ENCODE assay signal across 25 cellular contexts in the genomic region with DNA sequence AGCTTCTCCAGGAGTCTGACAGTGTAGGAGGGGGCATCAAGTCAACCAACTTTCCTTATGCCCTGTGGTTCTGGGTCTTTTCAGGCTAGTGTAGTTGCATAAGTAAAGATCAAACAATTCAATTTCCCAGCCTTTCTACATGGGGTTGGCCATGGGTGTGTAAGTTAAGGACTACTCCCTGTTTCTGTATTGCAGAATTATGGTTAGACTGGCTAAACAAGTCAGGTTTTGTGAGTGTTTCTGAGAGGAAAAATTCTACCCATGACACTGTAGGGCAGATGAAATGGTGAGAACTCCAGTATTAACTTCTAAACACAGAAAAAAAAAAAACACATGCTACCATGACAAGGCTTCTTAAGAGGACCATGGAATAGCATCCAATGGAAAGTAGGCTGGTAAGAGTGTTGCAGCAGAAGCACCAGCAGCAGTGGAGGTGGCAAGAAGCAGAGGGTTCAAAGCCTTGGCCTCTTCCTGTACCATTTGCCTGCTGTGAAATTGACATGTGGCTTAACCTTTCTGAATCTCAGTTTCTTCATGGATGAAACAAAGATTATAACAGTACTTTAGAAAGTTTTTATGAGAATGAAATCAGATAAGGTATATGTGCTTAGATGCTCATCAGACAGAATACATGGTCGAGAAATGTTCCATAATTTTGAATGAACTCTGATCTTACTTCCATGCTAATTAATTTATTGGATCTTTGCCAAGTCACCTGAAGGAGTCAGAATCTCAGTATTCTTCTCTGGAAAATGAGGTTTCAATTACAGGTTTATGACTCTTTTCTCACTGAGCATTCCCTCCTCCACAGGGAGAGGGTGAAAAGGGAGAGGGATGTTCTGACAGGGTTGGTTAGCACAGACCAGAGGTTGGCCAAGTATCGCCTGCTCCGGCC. TPM values are rescaled to one million over a fixed set of nuclear protein-coding genes. Genes with fewer than 3 reads are reported as not detected.
DNase-seq lines count a peak whose midpoint lies in the region; ATAC-seq and TF ChIP-seq lines count a peak whose summit lies in the region.
"Had no signal": no experiment of that assay in that cellular context is flagged by ENCODE, and none has a peak within 500 bp of the region (broad histone marks: within the 10 kb centered on the region; RNA-seq: fewer than 3 reads in every experiment).

No MANE protein-coding gene starts in this region.

- H3K36me3 ChIP-seq in KOPT-K1 (ENCODE audit: insufficient read depth, low read length) (no peaks in the 10 kb centered on the region), osteoblast (ENCODE audit: insufficient read depth, low read length) (no peaks in the 10 kb centered on the region), ascending aorta (no peaks in the 10 kb centered on the region)
- H3K36me3 ChIP-seq: BLaER1 treated with 17β-estradiol and CSF1 and Interleukin-3, amounts not matched to agents 10 nM and 100 nM; uterus had no signal

- H3K4me1 Mint-ChIP-seq in immature natural killer cell, result no peaks in the 10 kb centered on the region
- H3K4me1 Mint-ChIP-seq: activated B cell treated with CpG ODN at 0.5 μM for 24 hours; activated naive CD4-positive, alpha-beta T cell treated with anti-CD3 and anti-CD28 coated beads, Interleukin-2, amount 50 U/mL, for 24 hours had no signal

- H2AFZ ChIP-seq in osteoblast (ENCODE audit: low read length), result no peak overlapping the region

- DNase-seq in activated naive CD4-positive, alpha-beta T cell treated with anti-CD3 and anti-CD28 coated beads, Interleukin-2, amount 50 U/mL, for 72 hours (ENCODE audit: low spot score in 2 of 2), result no peak
- DNase-seq in activated naive CD4-positive, alpha-beta T cell (lab: John Stamatoyannopoulos, UW), result no peak
- DNase-seq in DMS153 (lab: John Stamatoyannopoulos, UW), result no peak
- no peak for DNase-seq in osteoblast (ENCODE audit: insufficient read length, low spot score, missing footprints)
- no peak for DNase-seq in ascending aorta (ENCODE audit: low spot score in 2 of 2)
- no peak for DNase-seq in immature natural killer cell
- DNase-seq: activated B cell treated with CpG ODN at 0.5 μM for 24 hours; activated T-cell treated with anti-CD3 and anti-CD28 coated beads, Interleukin-2, amount 50 U/mL, for 48 hours; H7; hippocampal formation; islet precursor cell; NCI-H1092 treated with DMSO at 0.1 percent for 48 hours; NCI-H2029 treated with DMSO at 0.1 percent for 48 hours; NCI-H510A treated with DMSO at 0.1 percent for 48 hours; nucleus accumbens; stimulated activated CD4-positive, alpha-beta T cell treated with anti-CD3 and anti-CD28 coated beads, Interleukin-12 subunit alpha, Interleukin-12 subunit beta, amount 100 ng/mL, for 4 hours; T-helper 9 cell; uterus had no signal

- no peak overlapping the region for H3K27ac Mint-ChIP-seq in activated naive CD4-positive, alpha-beta T cell treated with anti-CD3 and anti-CD28 coated beads, Interleukin-2, amount 50 U/mL, for 72 hours
- H3K27ac Mint-ChIP-seq in immature natural killer cell, result no peak overlapping the region
- H3K27ac Mint-ChIP-seq: activated B cell treated with CpG ODN at 0.5 μM for 24 hours; activated naive CD4-positive, alpha-beta T cell treated with anti-CD3 and anti-CD28 coated beads, Interleukin-2, amount 50 U/mL, for 24 hours had no signal

- H3K4me1 ChIP-seq in osteoblast (ENCODE audit: insufficient read depth, low read length), result peaks cover 10% of the 10 kb centered on the region
- H3K4me1 ChIP-seq in ascending aorta, result no peaks in the 10 kb centered on the region
- H3K4me1 ChIP-seq: uterus had no signal

- peaks cover 0 to 4% (median 4%) of the 10 kb centered on the region in 3 donors for H3K27me3 Mint-ChIP-seq in immature natural killer cell (ENCODE audit: low read depth in 3 of 3)
- H3K27me3 Mint-ChIP-seq: activated B cell treated with CpG ODN at 0.5 μM for 24 hours had no signal

- peaks cover 0 to 4% of the 10 kb centered on the region in 2 donors for H3K36me3 Mint-ChIP-seq in activated naive CD4-positive, alpha-beta T cell treated with anti-CD3 and anti-CD28 coated beads, Interleukin-2, amount 50 U/mL, for 72 hours
- no peaks in the 10 kb centered on the region for H3K36me3 Mint-ChIP-seq in immature natural killer cell
- H3K36me3 Mint-ChIP-seq: activated naive CD4-positive, alpha-beta T cell treated with anti-CD3 and anti-CD28 coated beads, Interleukin-2, amount 50 U/mL, for 24 hours had no signal

- H3K79me2 ChIP-seq in osteoblast (ENCODE audit: insufficient read depth, low read length), result no peaks in the 10 kb centered on the region

- no peaks in the 10 kb centered on the region for H4K20me1 ChIP-seq in osteoblast (ENCODE audit: insufficient read depth, low read length)
- H4K20me1 ChIP-seq: BLaER1 treated with 17β-estradiol and CSF1 and Interleukin-3, amounts not matched to agents 10 nM and 100 nM had no signal

- H3K4me3 ChIP-seq in osteoblast (ENCODE audit: insufficient read depth, low read length), result no peak overlapping the region
- H3K4me3 ChIP-seq in ascending aorta, result no peak overlapping the region
- H3K4me3 ChIP-seq: BLaER1 treated with 17β-estradiol and CSF1 and Interleukin-3, amounts not matched to agents 10 nM and 100 nM; uterus had no signal

- H3K4me2 ChIP-seq in osteoblast (ENCODE audit: insufficient read depth, low read length), result no peak overlapping the region
- H3K4me2 ChIP-seq: BLaER1 treated with 17β-estradiol and CSF1 and Interleukin-3, amounts not matched to agents 10 nM and 100 nM had no signal

- intact Hi-C loops in ascending aorta (cut with DNase I), result no loop called here

- TF ChIP-seq CTCF in osteoblast (IDR thresholded peaks at IDR 0.05; ENCODE audit: extremely low read depth, low read depth, low read length) (no peak), ascending aorta (IDR thresholded peaks at IDR 0.05) (no peak)

- H3K9me3 Mint-ChIP-seq in activated naive CD4-positive, alpha-beta T cell treated with anti-CD3 and anti-CD28 coated beads, Interleukin-2, amount 50 U/mL, for 72 hours, result peaks cover 0 to 3% of the 10 kb centered on the region in 2 donors
- H3K9me3 Mint-ChIP-seq in immature natural killer cell, result no peaks in the 10 kb centered on the region
- H3K9me3 Mint-ChIP-seq: activated B cell treated with CpG ODN at 0.5 μM for 24 hours; activated naive CD4-positive, alpha-beta T cell treated with anti-CD3 and anti-CD28 coated beads, Interleukin-2, amount 50 U/mL, for 24 hours had no signal

- H3K9me3 ChIP-seq in KOPT-K1 (ENCODE audit: insufficient read depth, low read length, poor library complexity, severe bottlenecking), result no peaks in the 10 kb centered on the region
- H3K9me3 ChIP-seq in osteoblast (ENCODE audit: low read depth, low read length), result no peaks in the 10 kb centered on the region
- no peaks in the 10 kb centered on the region for H3K9me3 ChIP-seq in ascending aorta
- H3K9me3 ChIP-seq: BLaER1 treated with 17β-estradiol and CSF1 and Interleukin-3, amounts not matched to agents 10 nM and 100 nM; uterus had no signal

- peak; percentile 44 to 59 for ATAC-seq in activated naive CD4-positive, alpha-beta T cell treated with anti-CD3 and anti-CD28 coated beads, Interleukin-2, amount 50 U/mL, for 72 hours
- ATAC-seq in esophagus mucosa, result peak; percentile 83

- peak overlapping the region; percentile 52 for H3K27ac ChIP-seq in KOPT-K1 (ENCODE audit: low read depth, low read length, poor library complexity, severe bottlenecking)
- no peak overlapping the region for H3K27ac ChIP-seq in osteoblast (ENCODE audit: low read depth, low read length)
- no peak overlapping the region for H3K27ac ChIP-seq in ascending aorta
- H3K27ac ChIP-seq: BLaER1 treated with 17β-estradiol and CSF1 and Interleukin-3, amounts not matched to agents 10 nM and 100 nM; uterus had no signal

- no peak overlapping the region for H3K4me3 Mint-ChIP-seq in immature natural killer cell
- H3K4me3 Mint-ChIP-seq: activated B cell treated with CpG ODN at 0.5 μM for 24 hours; activated naive CD4-positive, alpha-beta T cell treated with anti-CD3 and anti-CD28 coated beads, Interleukin-2, amount 50 U/mL, for 24 hours had no signal

- no peaks in the 10 kb centered on the region for H3K27me3 ChIP-seq in osteoblast (ENCODE audit: insufficient read depth, low read length)
- H3K27me3 ChIP-seq in ascending aorta, result no peaks in the 10 kb centered on the region
- H3K27me3 ChIP-seq: BLaER1 treated with 17β-estradiol and CSF1 and Interleukin-3, amounts not matched to agents 10 nM and 100 nM; uterus had no signal

RNA-seq across cellular contexts. Expression of a gene that starts 11.4 kb away (rescaled TPM):
- not detected for total RNA-seq in activated naive CD4-positive, alpha-beta T cell treated with anti-CD3 and anti-CD28 coated beads, Interleukin-2, amount 50 U/mL, for 72 hours
- total RNA-seq in esophagus mucosa (251 TPM), osteoblast (not detected in 2 replicates), ascending aorta (not detected)
- not detected for polyA plus RNA-seq in immature natural killer cell
- total RNA-seq: A673, activated B cell treated with CpG ODN at 0.5 μM for 24 hours, fibroblast of villous mesenchyme, H7, lung microvascular endothelial cell had no signal

Comparison
In these comparisons a context has a peak if more than half of its experiments do, and no peak if none do; other contexts are left out.
1. RNA of a gene that starts 11.4 kb away (total RNA-seq): 251 TPM in esophagus mucosa (single experiment); not detected in activated naive CD4-positive, alpha-beta T cell treated with anti-CD3 and anti-CD28 coated beads, Interleukin-2, amount 50 U/mL, for 72 hours, not detected in osteoblast and not detected in ascending aorta (single experiment); every median in the first group is over 100 times any median in the second.